Comparison of ENCODE assay signal across 8 cellular contexts in the genomic region with DNA sequence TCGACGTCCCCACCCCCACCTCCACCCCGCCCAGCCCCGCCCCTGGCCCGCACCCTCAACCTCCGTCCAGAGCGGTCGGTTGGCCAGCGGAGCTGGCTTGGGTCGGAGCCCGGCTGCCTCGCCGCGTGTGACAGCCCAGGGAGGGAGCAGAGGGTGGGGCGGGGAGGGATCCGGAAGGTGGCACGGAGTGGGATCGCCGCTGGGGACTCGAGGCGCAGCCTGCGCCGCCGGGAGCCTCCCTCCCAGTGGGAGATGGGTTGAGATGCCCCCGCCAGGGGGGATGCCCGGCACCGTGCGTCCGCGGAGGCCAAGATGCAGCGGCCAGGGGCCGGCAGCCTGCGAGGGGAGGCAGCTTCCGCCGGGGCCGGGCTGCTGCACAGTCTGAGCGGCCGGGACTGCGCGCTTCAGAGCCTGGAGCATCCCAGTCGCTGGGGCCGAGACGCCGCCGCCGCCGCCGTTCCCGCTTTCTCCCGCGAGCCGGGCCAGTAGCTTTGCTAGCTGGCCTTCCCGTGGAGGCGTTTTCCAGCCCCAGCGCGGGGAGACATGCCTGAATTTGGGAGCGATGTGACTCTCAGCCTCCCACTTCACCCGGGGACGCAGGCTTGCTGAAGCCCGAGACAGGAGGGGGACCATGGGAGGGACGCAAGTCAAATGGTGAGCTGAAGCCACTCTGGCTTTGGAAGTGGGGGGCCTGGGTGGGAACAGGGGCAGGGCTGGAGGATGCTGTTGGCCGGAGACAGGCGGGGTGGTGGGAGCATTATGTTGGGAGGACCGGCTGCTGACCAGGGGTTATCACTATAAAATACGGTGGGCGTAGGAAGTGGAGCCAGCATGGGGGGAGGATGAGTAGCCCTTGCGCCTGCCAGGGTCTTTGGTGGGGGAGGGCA. TPM values are rescaled to one million over a fixed set of nuclear protein-coding genes. Genes with fewer than 3 reads are reported as not detected.
DNase-seq lines count a peak whose midpoint lies in the region; ATAC-seq and TF ChIP-seq lines count a peak whose summit lies in the region.

No MANE protein-coding gene starts in this region.

- no peaks in the 10 kb centered on the region for H3K9me3 Mint-ChIP-seq in activated T-cell treated with anti-CD3 and anti-CD28 coated beads, Interleukin-2, amount 50 U/mL, for 72 hours
- H3K9me3 Mint-ChIP-seq in naive thymus-derived CD4-positive, alpha-beta T cell = peaks cover 0 to 1% (median 0%) of the 10 kb centered on the region in 11 donors

- ATAC-seq in HG03520 (IDR thresholded peaks at IDR 0.05; ENCODE audit: unreplicated experiment) = peak; percentile 41
- peak; percentile 75 to 83 for ATAC-seq in activated T-cell treated with anti-CD3 and anti-CD28 coated beads, Interleukin-2, amount 50 U/mL, for 72 hours (replicated peaks in 1 of 2)
- peak; percentile 59 for ATAC-seq in naive thymus-derived CD4-positive, alpha-beta T cell
- peak; percentile 75 for ATAC-seq in upper lobe of right lung
- no peak for ATAC-seq in GM21576 (IDR thresholded peaks at IDR 0.05; ENCODE audit: unreplicated experiment)

- DNase-seq in DMS79 (lab: John Stamatoyannopoulos, UW) (peak; percentile 36), fibroblast of villous mesenchyme (ENCODE audit: low read depth) (no peak), upper lobe of right lung (peak; percentile 84), GDM1 (lab: John Stamatoyannopoulos, UW) (no peak)
- peak; percentile 18 to 35 for DNase-seq in activated T-cell treated with anti-CD3 and anti-CD28 coated beads, Interleukin-2, amount 50 U/mL, for 72 hours
- DNase-seq in naive thymus-derived CD4-positive, alpha-beta T cell = peak in 6 of 9 donors; percentile 4 to 31 (median 13)

- H3K27me3 Mint-ChIP-seq in activated T-cell treated with anti-CD3 and anti-CD28 coated beads, Interleukin-2, amount 50 U/mL, for 72 hours (ENCODE audit: low read depth) = peaks cover 18% of the 10 kb centered on the region
- H3K27me3 Mint-ChIP-seq in naive thymus-derived CD4-positive, alpha-beta T cell = peaks cover 12 to 33% (median 27%) of the 10 kb centered on the region in 5 donors

- peaks cover 0 to 3% of the 10 kb centered on the region in 2 donors for H3K4me1 ChIP-seq in naive thymus-derived CD4-positive, alpha-beta T cell (ENCODE audit: control insufficient read depth in 2 of 2, insufficient read depth in 2 of 2, low read length in 2 of 2)
- H3K4me1 ChIP-seq in upper lobe of right lung = peaks cover 14% of the 10 kb centered on the region

- H3K36me3 ChIP-seq in naive thymus-derived CD4-positive, alpha-beta T cell (ENCODE audit: control insufficient read depth in 2 of 3, insufficient read depth in 3 of 3, low read length in 3 of 3) = no peaks in the 10 kb centered on the region
- H3K36me3 ChIP-seq in upper lobe of right lung = no peaks in the 10 kb centered on the region

- intact Hi-C loops in naive thymus-derived CD4-positive, alpha-beta T cell (cut with micrococcal nuclease) = no loop called here
- intact Hi-C loops in upper lobe of right lung (cut with DNase I) = no loop called here

- H3K4me3 ChIP-seq in fibroblast of villous mesenchyme (ENCODE audit: low read depth, low read length) = peak overlapping the region; percentile 67
- H3K4me3 ChIP-seq in naive thymus-derived CD4-positive, alpha-beta T cell (ENCODE audit: low read length) = peak overlapping the region; percentile 24
- H3K4me3 ChIP-seq in upper lobe of right lung = peak overlapping the region; percentile 67

- H3K4me3 Mint-ChIP-seq in activated T-cell treated with anti-CD3 and anti-CD28 coated beads, Interleukin-2, amount 50 U/mL, for 72 hours = peak overlapping the region; percentile 67 to 73
- H3K4me3 Mint-ChIP-seq in naive thymus-derived CD4-positive, alpha-beta T cell = peak overlapping the region; percentile 50 to 76 (median 70)

- peak; percentile 4 for TF ChIP-seq CTCF in fibroblast of villous mesenchyme (IDR thresholded peaks at IDR 0.05; ENCODE audit: insufficient read depth, low read depth, low read length)
- no peak for TF ChIP-seq CTCF in upper lobe of right lung (IDR thresholded peaks at IDR 0.05)

- POLR2A ChIA-PET in naive thymus-derived CD4-positive, alpha-beta T cell (lab: Charles Lee) = interaction anchor here (0.6 kb wide), 1 partner anchor 103 kb away, joined by 3 read pairs; no protein-coding TSS in a partner anchor

- H3K27ac Mint-ChIP-seq in activated T-cell treated with anti-CD3 and anti-CD28 coated beads, Interleukin-2, amount 50 U/mL, for 72 hours = no peak overlapping the region
- H3K27ac Mint-ChIP-seq in naive thymus-derived CD4-positive, alpha-beta T cell = no peak overlapping the region

- H3K36me3 Mint-ChIP-seq in activated T-cell treated with anti-CD3 and anti-CD28 coated beads, Interleukin-2, amount 50 U/mL, for 72 hours (ENCODE audit: insufficient read depth in 2 of 2) = peaks cover 2 to 15% of the 10 kb centered on the region in 2 donors
- H3K36me3 Mint-ChIP-seq in naive thymus-derived CD4-positive, alpha-beta T cell = no peaks in the 10 kb centered on the region

- no peak overlapping the region for H3K27ac ChIP-seq in naive thymus-derived CD4-positive, alpha-beta T cell (ENCODE audit: low read depth, low read length)
- peak overlapping the region; percentile 75 for H3K27ac ChIP-seq in upper lobe of right lung

- CTCF ChIA-PET in naive thymus-derived CD4-positive, alpha-beta T cell (lab: Charles Lee) = interaction anchor here (1.5 kb wide), 1 partner anchor 46 kb away, joined by 4 read pairs; no protein-coding TSS in a partner anchor

- H3K9me3 ChIP-seq in naive thymus-derived CD4-positive, alpha-beta T cell (ENCODE audit: control insufficient read depth in 2 of 3, low read length in 3 of 3) = no peaks in the 10 kb centered on the region
- no peaks in the 10 kb centered on the region for H3K9me3 ChIP-seq in upper lobe of right lung

- peaks cover 10% of the 10 kb centered on the region for H3K4me1 Mint-ChIP-seq in activated T-cell treated with anti-CD3 and anti-CD28 coated beads, Interleukin-2, amount 50 U/mL, for 72 hours (ENCODE audit: low read depth)
- H3K4me1 Mint-ChIP-seq in naive thymus-derived CD4-positive, alpha-beta T cell = peaks cover 0 to 12% (median 8%) of the 10 kb centered on the region in 7 donors

- peaks cover 0 to 3% of the 10 kb centered on the region in 2 donors for H3K27me3 ChIP-seq in naive thymus-derived CD4-positive, alpha-beta T cell (ENCODE audit: control insufficient read depth in 2 of 2, insufficient read depth in 2 of 2, low read length in 2 of 2)
- H3K27me3 ChIP-seq in upper lobe of right lung = no peaks in the 10 kb centered on the region

RNA-seq across cellular contexts. Expression of gene DIXDC1, which starts 40.2 kb away (rescaled TPM):
- 10 to 100 TPM; 14.8 to 24.7 TPM for total RNA-seq in activated T-cell treated with anti-CD3 and anti-CD28 coated beads, Interleukin-2, amount 50 U/mL, for 72 hours
- total RNA-seq in fibroblast of villous mesenchyme (27.1 and 30.2 TPM in 2 replicates), upper lobe of right lung (15.2 TPM)
- total RNA-seq in naive thymus-derived CD4-positive, alpha-beta T cell = 10 to 100 TPM in 1 of 5 experiments, 1 to 10 TPM in 2, under 1 TPM in 2; 0.50 to 10.4 (median 1.3) TPM
- polyA plus RNA-seq in naive thymus-derived CD4-positive, alpha-beta T cell = 1 to 10 TPM in 1 of 2 donors, under 1 TPM in 1; 0.76 to 2.0 TPM

RNA-seq across cellular contexts. Expression of gene DLAT, which starts 47.8 kb away (rescaled TPM):
- total RNA-seq in activated T-cell treated with anti-CD3 and anti-CD28 coated beads, Interleukin-2, amount 50 U/mL, for 72 hours = 10 to 100 TPM; 27.2 to 31.6 TPM
- total RNA-seq in fibroblast of villous mesenchyme = 49.6 and 56.6 TPM in 2 replicates
- 10 to 100 TPM; 13.1 to 31.0 (median 17.8) TPM for total RNA-seq in naive thymus-derived CD4-positive, alpha-beta T cell
- polyA plus RNA-seq in naive thymus-derived CD4-positive, alpha-beta T cell = 10 to 100 TPM; 24.2 to 25.9 TPM
- total RNA-seq in upper lobe of right lung = 29.2 TPM

RNA-seq across cellular contexts. Expression of gene C11orf52, which starts 58.7 kb away (rescaled TPM):
- total RNA-seq in activated T-cell treated with anti-CD3 and anti-CD28 coated beads, Interleukin-2, amount 50 U/mL, for 72 hours = not detected
- total RNA-seq in fibroblast of villous mesenchyme (0.32 and 0.86 TPM in 2 replicates), upper lobe of right lung (9.8 TPM)
- total RNA-seq in naive thymus-derived CD4-positive, alpha-beta T cell = not detected
- polyA plus RNA-seq in naive thymus-derived CD4-positive, alpha-beta T cell = under 1 TPM in 1 of 2 donors, not detected in 1; 0.26 TPM

Comparison
In these comparisons a context has a peak if more than half of its experiments do, and no peak if none do; other contexts are left out.
1. DNase-seq: peak in DMS79 (single experiment), activated T-cell treated with anti-CD3 and anti-CD28 coated beads, Interleukin-2, amount 50 U/mL, for 72 hours (2 of 2), naive thymus-derived CD4-positive, alpha-beta T cell (6 of 9) and upper lobe of right lung (single experiment); none in fibroblast of villous mesenchyme (single experiment) and GDM1 (single experiment).
2. Peak in every context shown above with its lines, with median percentiles within 50 percentile points of each other: H3K4me3 ChIP-seq.